In genomic region chr14:21104448-21105060, GRCh38 we compare ENCODE assay signal across 8 cellular contexts. TPM values are rescaled to one million over a fixed set of nuclear protein-coding genes. Genes with fewer than 3 reads are reported as not detected.
DNase-seq lines count a peak whose midpoint lies in the region; ATAC-seq and TF ChIP-seq lines count a peak whose summit lies in the region.

No MANE protein-coding gene starts in this region.

- peak; percentile 34 for ATAC-seq in GM21447 (IDR thresholded peaks at IDR 0.05; ENCODE audit: unreplicated experiment)

- peaks cover 32% of the 10 kb centered on the region for H3K4me1 Mint-ChIP-seq in Caco-2 (ENCODE audit: low read depth, unreplicated experiment)
- peaks cover 57% of the 10 kb centered on the region for H3K4me1 Mint-ChIP-seq in nephron

- no peaks in the 10 kb centered on the region for H3K27me3 ChIP-seq in Caco-2 (replicated peaks; ENCODE audit: control insufficient read depth, insufficient read depth, low read length)

- H3K9me3 ChIP-seq in Caco-2, result no peaks in the 10 kb centered on the region

- peaks cover 41% of the 10 kb centered on the region for H3K4me1 ChIP-seq in Caco-2

- H3K4me3 Mint-ChIP-seq in Caco-2 (ENCODE audit: unreplicated experiment) (peak overlapping the region; percentile 87), nephron (peak overlapping the region; percentile 87 to 92 (median 87))

- TF ChIP-seq CTCF in Caco-2 (IDR thresholded peaks at IDR 0.05; ENCODE audit: insufficient read depth in 1 of 2, low read depth in 1 of 2, low read length in 1 of 2, severe bottlenecking in 1 of 2, unreplicated experiment in 1 of 2) (peak; percentile 80 to 91), nephron (IDR thresholded peaks at IDR 0.05; ENCODE audit: unreplicated experiment in 3 of 3) (peak; percentile 97 to 99 (median 98))

- peak overlapping the region; percentile 98 for H3K27ac ChIP-seq in substantia nigra (ENCODE audit: low read depth, low read length, poor library complexity, severe bottlenecking)

- intact Hi-C loops in Caco-2 (cut with micrococcal nuclease; ENCODE audit: unreplicated experiment), result loop anchor here (1.0 kb wide), 5 partner anchors 8 to 90 kb away; no protein-coding TSS in a partner anchor

- peak overlapping the region; percentile 72 for H3K4me3 ChIP-seq in Caco-2 (ENCODE audit: low read depth, low read length)
- H3K4me3 ChIP-seq in Jurkat, Clone E6-1 (ENCODE audit: low read length), result peak overlapping the region; percentile 97

- peak; percentile 80 to 81 for DNase-seq in Caco-2
- DNase-seq in Jurkat, Clone E6-1 (ENCODE audit: low read depth, low spot score), result peak; percentile 59
- peak; percentile 89 for DNase-seq in OCI-M1 (lab: John Stamatoyannopoulos, UW)
- DNase-seq in activated effector memory CD4-positive, alpha-beta T cell treated with Interleukin-2 at 50 U/mL for 16 hours, result peak; percentile 57
- DNase-seq in fibroblast of the conjunctiva (ENCODE audit: low read depth), result peak; percentile 69
- peak in 45 of 49 donors; percentile 28 to 85 (median 69) for DNase-seq in substantia nigra (lab: John Stamatoyannopoulos, UW)

- peak overlapping the region; percentile 85 for H3K27ac Mint-ChIP-seq in Caco-2 (ENCODE audit: unreplicated experiment)
- peak overlapping the region; percentile 83 to 96 (median 96) for H3K27ac Mint-ChIP-seq in nephron

- H3K27me3 Mint-ChIP-seq in Caco-2 (ENCODE audit: insufficient read depth, unreplicated experiment) (no peaks in the 10 kb centered on the region), nephron (ENCODE audit: low read depth) (no peaks in the 10 kb centered on the region)

- no peaks in the 10 kb centered on the region for H3K36me3 ChIP-seq in Caco-2 (ENCODE audit: control insufficient read depth, insufficient read depth, low read length)

- CTCF ChIA-PET in Caco-2 (lab: Charles Lee), result interaction anchor here (0.7 to 3.2 kb wide), 13 partner anchors 9 to 453 kb away, joined by 3 to 127 read pairs (median 4); partner anchors contain the start of gene ARHGEF40

- H3K36me3 Mint-ChIP-seq in Caco-2 (ENCODE audit: insufficient read depth, unreplicated experiment) (peaks cover 17% of the 10 kb centered on the region), nephron (ENCODE audit: low read depth) (no peaks in the 10 kb centered on the region)

- POLR2A ChIA-PET in Caco-2 (lab: Charles Lee), result interaction anchor here (1.0 to 1.5 kb wide), 3 partner anchors 12 to 36 kb away, joined by 4 to 7 read pairs (median 6); partner anchors contain the start of gene ARHGEF40

- BruUV-seq in Caco-2 (replicated peaks; lab: Mats Ljungman, UMichigan), result TSS peak; percentile 85

- no peaks in the 10 kb centered on the region for H3K9me3 Mint-ChIP-seq in Caco-2 (ENCODE audit: unreplicated experiment)
- H3K9me3 Mint-ChIP-seq in nephron, result no peaks in the 10 kb centered on the region

RNA-seq across cellular contexts. Expression of gene TMEM253, which starts 3.7 kb away (rescaled TPM):
- total RNA-seq in Caco-2 (2022), result 0.98 and 1.0 TPM in 2 replicates
- polyA plus RNA-seq in Jurkat, Clone E6-1 (2012; ENCODE audit: insufficient read depth, insufficient read length), result not detected

RNA-seq across cellular contexts. Expression of gene ZNF219, which starts 6.1 kb away (rescaled TPM):
- total RNA-seq in Caco-2 (2022), result 34.1 and 35.2 TPM in 2 replicates
- 27.1 TPM for polyA plus RNA-seq in Jurkat, Clone E6-1 (2012; ENCODE audit: insufficient read depth, insufficient read length)

RNA-seq across cellular contexts. Expression of gene ARHGEF40, which starts 34.5 kb away (rescaled TPM):
- 6.5 and 7.1 TPM in 2 replicates for total RNA-seq in Caco-2 (2022)
- 1.6 TPM for polyA plus RNA-seq in Jurkat, Clone E6-1 (2012; ENCODE audit: insufficient read depth, insufficient read length)

RNA-seq across cellular contexts. Expression of gene RNASE8, which starts 46.9 kb away (rescaled TPM):
- total RNA-seq in Caco-2 (2022), result not detected in 2 replicates
- not detected for polyA plus RNA-seq in Jurkat, Clone E6-1 (2012; ENCODE audit: insufficient read depth, insufficient read length)

RNA-seq across cellular contexts. Expression of gene OR5AU1, which starts 51.3 kb away (rescaled TPM):
- total RNA-seq in Caco-2 (2022), result not detected in 2 replicates
- not detected for polyA plus RNA-seq in Jurkat, Clone E6-1 (2012; ENCODE audit: insufficient read depth, insufficient read length)

Comparison
In these comparisons a context has a peak if more than half of its experiments do, and no peak if none do; other contexts are left out.
1. Peak in every context shown above with its lines: DNase-seq, ATAC-seq, H3K4me3 ChIP-seq and H3K27ac ChIP-seq.